In the genomic region with DNA sequence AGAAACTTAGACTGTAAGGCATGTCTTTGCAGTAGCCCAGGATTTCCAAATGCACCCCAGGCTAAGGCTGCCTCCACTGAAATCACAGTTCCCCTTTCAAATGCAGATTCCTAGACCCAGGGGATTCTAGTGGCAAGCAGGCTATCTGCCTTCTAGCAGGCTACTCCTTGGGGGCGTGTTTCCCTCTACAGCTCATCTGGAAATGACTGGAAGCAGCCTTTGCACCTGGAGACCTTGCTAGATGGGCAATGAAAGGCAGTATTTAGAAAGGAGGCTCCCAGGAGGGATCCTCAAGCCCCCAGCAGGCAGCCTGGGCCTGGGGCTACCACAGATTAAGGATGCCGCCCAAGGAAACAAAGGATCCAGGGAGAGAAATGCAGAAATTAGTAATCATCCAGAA, we compare ENCODE assay signal across 27 cellular contexts. TPM values are rescaled to one million over a fixed set of nuclear protein-coding genes. Genes with fewer than 3 reads are reported as not detected.
DNase-seq lines count a peak whose midpoint lies in the region; TF ChIP-seq lines count a peak whose summit lies in the region.
"Had no signal": no experiment of that assay in that cellular context is flagged by ENCODE, and none has a peak within 500 bp of the region (broad histone marks: within the 10 kb centered on the region; RNA-seq: fewer than 3 reads in every experiment).

No MANE protein-coding gene starts in this region.

- TF ChIP-seq CTCF in neural progenitor cell (IDR thresholded peaks at IDR 0.05) = no peak
- no peak for TF ChIP-seq CTCF in hepatocyte (IDR thresholded peaks at IDR 0.05; ENCODE audit: poor library complexity)
- no peak for TF ChIP-seq CTCF in esophagus muscularis mucosa (IDR thresholded peaks at IDR 0.05)
- TF ChIP-seq CTCF in type B pancreatic cell (conservative IDR thresholded peaks at IDR 0.05) = no peak

- no peaks in the 10 kb centered on the region for H3K36me3 ChIP-seq in neural progenitor cell
- no peaks in the 10 kb centered on the region for H3K36me3 ChIP-seq in hepatocyte (replicated peaks; ENCODE audit: insufficient read depth, low read depth)
- H3K36me3 ChIP-seq in esophagus muscularis mucosa = no peaks in the 10 kb centered on the region
- H3K36me3 ChIP-seq: BLaER1, MG63, Peyer's patch had no signal

- peaks cover 9% of the 10 kb centered on the region for H3K27me3 Mint-ChIP-seq in neural progenitor cell (ENCODE audit: insufficient read depth, low read depth)
- peaks cover 31% of the 10 kb centered on the region for H3K27me3 Mint-ChIP-seq in type B pancreatic cell
- H3K27me3 Mint-ChIP-seq: CD4-positive, alpha-beta T cell had no signal

- H3K79me2 ChIP-seq in neural progenitor cell (ENCODE audit: low read depth) (no peaks in the 10 kb centered on the region), hepatocyte (no peaks in the 10 kb centered on the region)

- H2AFZ ChIP-seq in neural progenitor cell (replicated peaks) = no peak overlapping the region
- no peak overlapping the region for H2AFZ ChIP-seq in hepatocyte
- H2AFZ ChIP-seq: GM23248 had no signal

- H3K36me3 Mint-ChIP-seq in neural progenitor cell = no peaks in the 10 kb centered on the region
- no peaks in the 10 kb centered on the region for H3K36me3 Mint-ChIP-seq in type B pancreatic cell

- H3K27me3 ChIP-seq in neural progenitor cell (no peaks in the 10 kb centered on the region), hepatocyte (no peaks in the 10 kb centered on the region), esophagus muscularis mucosa (peaks cover 0 to 24% (median 0%) of the 10 kb centered on the region in 4 donors)
- H3K27me3 ChIP-seq: BLaER1, MG63, Peyer's patch had no signal

- no peak for TF ChIP-seq POLR2A in esophagus muscularis mucosa (IDR thresholded peaks at IDR 0.05; ENCODE audit: low read depth)

- H3K4me3 Mint-ChIP-seq in neural progenitor cell = no peak overlapping the region
- H3K4me3 Mint-ChIP-seq in type B pancreatic cell = no peak overlapping the region
- H3K4me3 Mint-ChIP-seq: CD4-positive, alpha-beta T cell had no signal

- H4K20me1 ChIP-seq in neural progenitor cell (ENCODE audit: low read depth) (no peaks in the 10 kb centered on the region), hepatocyte (ENCODE audit: insufficient read depth, poor library complexity, severe bottlenecking) (no peaks in the 10 kb centered on the region)
- H4K20me1 ChIP-seq: BLaER1 had no signal

- no peak overlapping the region for H3K4me3 ChIP-seq in neural progenitor cell
- no peak overlapping the region for H3K4me3 ChIP-seq in hepatocyte
- H3K4me3 ChIP-seq in esophagus muscularis mucosa = no peak overlapping the region
- H3K4me3 ChIP-seq: BLaER1, GM12878, GM23248, MG63, Peyer's patch had no signal

- 52% methylated on average over 2 of the region's 2 CpGs for WGBS in hepatocyte (ENCODE audit: low lambda C conversion rate, missing lambda C conversion rate)
- WGBS in esophagus muscularis mucosa = 80% methylated on average over 2 of the region's 2 CpGs

- H3K4me1 Mint-ChIP-seq in neural progenitor cell = peaks cover 11% of the 10 kb centered on the region
- H3K4me1 Mint-ChIP-seq in type B pancreatic cell (ENCODE audit: unreplicated experiment) = peaks cover 30% of the 10 kb centered on the region

- peak; percentile 15 for DNase-seq in activated CD8-positive, alpha-beta memory T cell treated with anti-CD3 and anti-CD28 coated beads for 24 hours
- DNase-seq in activated CD8-positive, alpha-beta memory T cell treated with anti-CD3 and anti-CD28 coated beads, Interleukin-2, amount 50 U/mL, for 48 hours = no peak
- DNase-seq in NCI-H69 (lab: John Stamatoyannopoulos, UW) = peak; percentile 65
- peak; percentile 68 for DNase-seq in iPS DF 4.7 (ENCODE audit: extremely low read depth, low spot score)
- peak; percentile 30 for DNase-seq in neural progenitor cell (ENCODE audit: low spot score)
- DNase-seq in hepatocyte (ENCODE audit: low spot score) = no peak
- no peak for DNase-seq in esophagus muscularis mucosa (ENCODE audit: extremely low spot score)
- DNase-seq in type B pancreatic cell (ENCODE audit: extremely low spot score, unreplicated experiment) = no peak
- DNase-seq: ACHN; CD4-positive, alpha-beta T cell; DMS 273 treated with DMSO at 0.1 percent for 48 hours; DMS79 treated with DMSO at 0.1 percent for 48 hours; GM23248; MG63; NCI-H1092; NCI-H1436; NCI-H187 treated with DMSO at 0.1 percent for 48 hours; NCI-H2227 treated with DMSO at 0.1 percent for 48 hours; NCI-H510A; NCI-H748 treated with DMSO at 0.1 percent for 48 hours; NK-92 treated with Interleukin-12 subunit alpha and Interleukin-12 subunit beta, amount 100 ng/mL, for 24 hours; Peyer's patch had no signal

- no peaks in the 10 kb centered on the region for H3K9me3 ChIP-seq in neural progenitor cell (ENCODE audit: low read depth)
- H3K9me3 ChIP-seq in hepatocyte (ENCODE audit: low read depth) = no peaks in the 10 kb centered on the region
- H3K9me3 ChIP-seq in esophagus muscularis mucosa = no peaks in the 10 kb centered on the region
- H3K9me3 ChIP-seq: BLaER1, Caco-2, MG63, Peyer's patch had no signal

- H3K4me2 ChIP-seq in neural progenitor cell (peak overlapping the region; percentile 41), hepatocyte (no peak overlapping the region)
- H3K4me2 ChIP-seq: BLaER1 had no signal

- H3K27ac ChIP-seq in neural progenitor cell (no peak overlapping the region), hepatocyte (no peak overlapping the region), esophagus muscularis mucosa (replicated peaks in 1 of 4) (no peak overlapping the region)
- H3K27ac ChIP-seq: 22Rv1, BLaER1, GM23248, Peyer's patch had no signal

- H3K4me1 ChIP-seq in neural progenitor cell (peaks cover 20% of the 10 kb centered on the region), hepatocyte (ENCODE audit: insufficient read depth) (peaks cover 8% of the 10 kb centered on the region), esophagus muscularis mucosa (no peaks in the 10 kb centered on the region)
- H3K4me1 ChIP-seq: Caco-2, Peyer's patch had no signal

- no peak overlapping the region for H3K9ac ChIP-seq in neural progenitor cell
- H3K9ac ChIP-seq: BLaER1, GM23248 had no signal

- H3K9me3 Mint-ChIP-seq in neural progenitor cell (no peaks in the 10 kb centered on the region), type B pancreatic cell (peaks cover 8% of the 10 kb centered on the region)
- H3K9me3 Mint-ChIP-seq: CD4-positive, alpha-beta T cell had no signal

- no peak for TF ChIP-seq EP300 in esophagus muscularis mucosa (IDR thresholded peaks at IDR 0.05)

- peaks cover 22% of the 10 kb centered on the region for H3F3A ChIP-seq in neural progenitor cell (ENCODE audit: low read depth)

- H3K9me2 ChIP-seq in hepatocyte (replicated peaks; ENCODE audit: insufficient read depth) = no peaks in the 10 kb centered on the region

- H3K27ac Mint-ChIP-seq in neural progenitor cell (no peak overlapping the region), type B pancreatic cell (no peak overlapping the region)
- H3K27ac Mint-ChIP-seq: CD4-positive, alpha-beta T cell had no signal

- intact Hi-C loops in esophagus muscularis mucosa (cut with DNase I) = no loop called here

RNA-seq across cellular contexts. Expression of a gene that starts 26.0 kb away (rescaled TPM):
- total RNA-seq in neural progenitor cell (ENCODE audit: low replicate concordance) (1.0 and 4.7 TPM in 2 replicates), hepatocyte (1.4 and 1.5 TPM in 2 replicates), esophagus muscularis mucosa (not detected), type B pancreatic cell (ENCODE audit: low replicate concordance) (4.1 and 4.3 TPM in 2 replicates)
- 1.2 and 2.3 TPM in 2 replicates for polyA plus RNA-seq in hepatocyte
- total RNA-seq: Caco-2; CD4-positive, alpha-beta T cell; GM12878; OCI-LY7 had no signal
- polyA plus RNA-seq: GM12878 had no signal

Comparison
In these comparisons a context has a peak if more than half of its experiments do, and no peak if none do; other contexts are left out.
1. DNase-seq: peak in activated CD8-positive, alpha-beta memory T cell treated with anti-CD3 and anti-CD28 coated beads for 24 hours (single experiment), NCI-H69 (single experiment), iPS DF 4.7 (single experiment) and neural progenitor cell (single experiment); none in activated CD8-positive, alpha-beta memory T cell treated with anti-CD3 and anti-CD28 coated beads, Interleukin-2, amount 50 U/mL, for 48 hours (single experiment), hepatocyte (single experiment), esophagus muscularis mucosa (single experiment) and type B pancreatic cell (single experiment).